In the genomic region with DNA sequence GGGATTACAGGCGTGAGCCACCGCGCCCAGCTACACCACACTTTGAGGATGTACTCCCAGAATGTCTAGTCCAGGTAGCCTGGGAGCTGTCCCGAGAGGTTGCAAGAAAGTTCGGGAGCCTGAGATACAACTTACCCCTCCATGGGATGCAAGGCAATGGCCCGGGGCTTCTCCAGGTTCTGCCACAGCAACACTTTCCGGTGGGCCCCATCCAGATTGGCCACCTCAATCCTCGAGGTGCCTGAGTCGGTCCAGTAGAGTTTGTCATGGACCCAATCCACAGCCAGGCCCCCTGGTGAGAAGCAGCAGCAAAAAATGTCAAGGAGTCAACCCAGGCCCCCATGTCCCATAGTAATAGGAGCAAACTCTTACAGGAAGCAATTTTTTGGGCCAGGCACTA, we compare ENCODE assay signal across 34 cellular contexts.
"Had no signal": no experiment of that assay in that cellular context is flagged by ENCODE, and none has a peak within 500 bp of the region (broad histone marks: within the 10 kb centered on the region; RNA-seq: fewer than 3 reads in every experiment).

No MANE protein-coding gene starts in this region.

- H3K36me3 ChIP-seq: MG63 had no signal

- H3K4me3 ChIP-seq: MG63 had no signal

- H3K9me3 ChIP-seq: MG63 had no signal

- DNase-seq: Karpas-422, Kasumi-1, MG63, MM.1S, MV-4-11, NCI-H1048, NCI-H1092, NCI-H1092 treated with DMSO at 0.1 percent for 48 hours, NCI-H1105, NCI-H1105 treated with DMSO at 0.1 percent for 48 hours, NCI-H1417, NCI-H1417 treated with DMSO at 0.1 percent for 48 hours, NCI-H1436, NCI-H1436 treated with DMSO at 0.1 percent for 48 hours, NCI-H146, NCI-H1694, NCI-H1694 treated with DMSO at 0.1 percent for 48 hours, NCI-H187, NCI-H187 treated with DMSO at 0.1 percent for 48 hours, NCI-H1930, NCI-H2029, NCI-H2029 treated with DMSO at 0.1 percent for 48 hours, NCI-H2081, NCI-H2081 treated with DMSO at 0.1 percent for 48 hours, NCI-H2107, NCI-H2171, NCI-H2171 treated with DMSO at 0.1 percent for 48 hours, NCI-H2227 treated with DMSO at 0.1 percent for 48 hours, NCI-H226, NCI-H345, NCI-H446, NCI-H446 treated with DMSO at 0.1 percent for 48 hours, NCI-H510A, NCI-H510A treated with DMSO at 0.1 percent for 48 hours had no signal
